In the genomic region with DNA sequence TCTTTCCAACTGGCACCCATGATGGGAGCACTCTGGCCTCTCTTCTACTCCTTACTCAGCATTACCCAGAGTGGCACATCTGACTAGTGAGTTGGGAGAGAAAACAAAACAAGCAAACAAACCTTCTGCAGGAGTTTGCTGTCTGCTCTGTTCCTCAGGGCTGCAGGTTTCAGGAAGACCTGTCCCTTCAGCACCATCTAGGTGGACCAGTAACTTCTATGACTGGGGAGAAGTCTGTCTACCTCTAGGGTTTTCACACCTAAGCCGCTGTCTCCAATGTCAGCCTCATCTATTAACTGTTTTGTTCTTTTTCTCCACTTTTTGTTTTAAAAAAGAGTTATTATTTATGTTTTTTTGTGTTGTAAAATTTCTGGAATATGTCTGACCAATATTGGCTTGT, we compare ENCODE assay signal across 25 cellular contexts. TPM values are rescaled to one million over a fixed set of nuclear protein-coding genes. Genes with fewer than 3 reads are reported as not detected.
"Had no signal": no experiment of that assay in that cellular context is flagged by ENCODE, and none has a peak within 500 bp of the region (broad histone marks: within the 10 kb centered on the region; RNA-seq: fewer than 3 reads in every experiment).

No MANE protein-coding gene starts in this region.

- DNase-seq: activated CD4-positive, alpha-beta memory T cell treated with anti-CD3 and anti-CD28 coated beads for 36 hours; activated CD4-positive, alpha-beta T cell treated with anti-CD3 and anti-CD28 coated beads for 48 hours; activated CD4-positive, CD25-positive, alpha-beta regulatory T cell; activated naive CD4-positive, alpha-beta T cell treated with Interleukin-2 at 50 U/mL for 16 hours; activated naive CD8-positive, alpha-beta T cell treated with anti-CD3 and anti-CD28 coated beads for 36 hours; activated T-cell treated with anti-CD3 and anti-CD28 coated beads, Interleukin-2, amount 50 U/mL, for 48 hours; cerebellar nuclear complex; cortex of kidney; heart right ventricle; kidney glomerular epithelial cell; left ventricle myocardium superior; mesenchymal stem cell; mucosa of descending colon; nephron progenitor cell; pancreas; psoas muscle; right cardiac atrium; stimulated activated CD4-positive, alpha-beta T cell treated with anti-CD3 and anti-CD28 coated beads, Interleukin-2, amount 100 ng/mL, for 24 hours; stomach; T-cell had no signal

- H3K9me3 Mint-ChIP-seq: activated CD4-positive, alpha-beta memory T cell treated with anti-CD3 and anti-CD28 coated beads for 36 hours; activated naive CD8-positive, alpha-beta T cell treated with anti-CD3 and anti-CD28 coated beads for 36 hours; nephron progenitor cell; stimulated activated effector memory CD8-positive, alpha-beta T cell treated with anti-CD3 and anti-CD28 coated beads, Interleukin-12 subunit alpha, Interleukin-12 subunit beta, amount 100 ng/mL, for 72 hours; T-cell had no signal

- H3K4me3 Mint-ChIP-seq: activated CD4-positive, alpha-beta memory T cell treated with anti-CD3 and anti-CD28 coated beads for 36 hours; activated naive CD8-positive, alpha-beta T cell treated with anti-CD3 and anti-CD28 coated beads for 36 hours; nephron progenitor cell; stimulated activated effector memory CD8-positive, alpha-beta T cell treated with anti-CD3 and anti-CD28 coated beads, Interleukin-12 subunit alpha, Interleukin-12 subunit beta, amount 100 ng/mL, for 72 hours; T-cell had no signal

- H3K36me3 ChIP-seq: heart right ventricle, pancreas, stomach, suprapubic skin, tibial nerve had no signal

- H3K27me3 ChIP-seq: heart right ventricle, pancreas, stomach, suprapubic skin, tibial nerve had no signal

- H3K4me3 ChIP-seq: heart right ventricle, mucosa of descending colon, pancreas, psoas muscle, stomach, suprapubic skin, tibial nerve had no signal

- H3K27ac ChIP-seq: heart right ventricle, pancreas, psoas muscle, stomach, suprapubic skin, tibial nerve had no signal

- H3K27ac Mint-ChIP-seq: activated CD4-positive, alpha-beta memory T cell treated with anti-CD3 and anti-CD28 coated beads for 36 hours; activated naive CD8-positive, alpha-beta T cell treated with anti-CD3 and anti-CD28 coated beads for 36 hours; nephron progenitor cell; stimulated activated effector memory CD8-positive, alpha-beta T cell treated with anti-CD3 and anti-CD28 coated beads, Interleukin-12 subunit alpha, Interleukin-12 subunit beta, amount 100 ng/mL, for 72 hours; T-cell had no signal

- H3K4me1 ChIP-seq: heart right ventricle, pancreas, psoas muscle, stomach, suprapubic skin, tibial nerve had no signal

- H3K4me1 Mint-ChIP-seq: activated naive CD8-positive, alpha-beta T cell treated with anti-CD3 and anti-CD28 coated beads for 36 hours; nephron progenitor cell; stimulated activated effector memory CD8-positive, alpha-beta T cell treated with anti-CD3 and anti-CD28 coated beads, Interleukin-12 subunit alpha, Interleukin-12 subunit beta, amount 100 ng/mL, for 72 hours; T-cell had no signal

- H3K27me3 Mint-ChIP-seq: activated CD4-positive, alpha-beta memory T cell treated with anti-CD3 and anti-CD28 coated beads for 36 hours; activated naive CD8-positive, alpha-beta T cell treated with anti-CD3 and anti-CD28 coated beads for 36 hours had no signal

- ATAC-seq: heart right ventricle; left ventricle myocardium superior; mucosa of descending colon; pancreas; psoas muscle; right cardiac atrium; stimulated activated effector memory CD8-positive, alpha-beta T cell treated with anti-CD3 and anti-CD28 coated beads, Interleukin-12 subunit alpha, Interleukin-12 subunit beta, amount 100 ng/mL, for 72 hours; T-cell had no signal

- H3K9me3 ChIP-seq: heart right ventricle, mucosa of descending colon, pancreas, psoas muscle, stomach, suprapubic skin, tibial nerve had no signal

- H3K36me3 Mint-ChIP-seq: activated CD4-positive, alpha-beta memory T cell treated with anti-CD3 and anti-CD28 coated beads for 36 hours; activated naive CD8-positive, alpha-beta T cell treated with anti-CD3 and anti-CD28 coated beads for 36 hours; stimulated activated effector memory CD8-positive, alpha-beta T cell treated with anti-CD3 and anti-CD28 coated beads, Interleukin-12 subunit alpha, Interleukin-12 subunit beta, amount 100 ng/mL, for 72 hours; T-cell had no signal

RNA-seq across cellular contexts. Expression of gene RAB3C, which starts 58.7 kb away (rescaled TPM):
- total RNA-seq: activated CD4-positive, alpha-beta memory T cell treated with anti-CD3 and anti-CD28 coated beads for 36 hours; activated naive CD8-positive, alpha-beta T cell treated with anti-CD3 and anti-CD28 coated beads for 36 hours; epithelial cell of proximal tubule; fibroblast of villous mesenchyme; T-cell had no signal
